In genomic region chr7:158856883-158857668, GRCh38 we compare ENCODE assay signal across 7 cellular contexts. TPM values are rescaled to one million over a fixed set of nuclear protein-coding genes. Genes with fewer than 3 reads are reported as not detected.
DNase-seq lines count a peak whose midpoint lies in the region; ATAC-seq lines count a peak whose summit lies in the region.

No MANE protein-coding gene starts in this region.

- H3K4me1 ChIP-seq in iPS DF 6.9 (ENCODE audit: control insufficient read depth, insufficient read depth, low read length) (peaks cover 3% of the 10 kb centered on the region; the same call in 1 of the 2 replicates), subcutaneous abdominal adipose tissue (ENCODE audit: control insufficient read depth in 5 of 5, insufficient read depth in 5 of 5, low read length in 5 of 5) (peaks cover 0 to 47% (median 39%) of the 10 kb centered on the region in 5 donors)

- H3K27ac Mint-ChIP-seq in activated CD4-positive, alpha-beta memory T cell treated with anti-CD3 and anti-CD28 coated beads, Interleukin-2, amount 10 ng/mL, durations not matched to agents 7 days and 5 days, result no peak overlapping the region

- H3K36me3 ChIP-seq in iPS DF 6.9 (ENCODE audit: control insufficient read depth, insufficient read depth, low read length), result no peaks in the 10 kb centered on the region
- peaks cover 0 to 2% (median 0%) of the 10 kb centered on the region in 5 donors for H3K36me3 ChIP-seq in subcutaneous abdominal adipose tissue (ENCODE audit: control insufficient read depth in 5 of 5, insufficient read depth in 5 of 5, low read length in 5 of 5)

- H3K4me3 ChIP-seq in iPS DF 6.9 (ENCODE audit: low read length), result peak overlapping the region; percentile 88
- H3K4me3 ChIP-seq in subcutaneous abdominal adipose tissue (ENCODE audit: low read depth in 1 of 5, low read length in 5 of 5), result peak overlapping the region; percentile 59 to 94 (median 85)

- POLR2A ChIA-PET in activated CD4-positive, alpha-beta memory T cell treated with anti-CD3 and anti-CD28 coated beads, Interleukin-2, amount 10 ng/mL, durations not matched to agents 7 days and 5 days (lab: Charles Lee), result interaction anchor here (1.0 to 1.7 kb wide), 5 partner anchors 10 to 152 kb away, joined by 3 to 11 read pairs (median 3); partner anchors contain the start of genes ESYT2 and NCAPG2

- peak overlapping the region; percentile 98 for H3K4me3 Mint-ChIP-seq in activated CD4-positive, alpha-beta memory T cell treated with anti-CD3 and anti-CD28 coated beads, Interleukin-2, amount 10 ng/mL, durations not matched to agents 7 days and 5 days

- CTCF ChIA-PET in activated CD4-positive, alpha-beta memory T cell treated with anti-CD3 and anti-CD28 coated beads, Interleukin-2, amount 10 ng/mL, durations not matched to agents 7 days and 5 days (lab: Charles Lee), result interaction anchor here (1.1 to 1.5 kb wide), 2 partner anchors 14 to 152 kb away, joined by 3 to 4 read pairs; partner anchors contain the start of gene NCAPG2

- H3K27ac ChIP-seq in iPS DF 6.9 (ENCODE audit: low read length), result no peak overlapping the region
- peak overlapping the region; percentile 32 for H3K27ac ChIP-seq in subcutaneous abdominal adipose tissue (ENCODE audit: low read depth, low read length)

- peaks cover 40% of the 10 kb centered on the region for H3K4me1 Mint-ChIP-seq in activated CD4-positive, alpha-beta memory T cell treated with anti-CD3 and anti-CD28 coated beads, Interleukin-2, amount 10 ng/mL, durations not matched to agents 7 days and 5 days

- DNase-seq in activated CD4-positive, alpha-beta memory T cell treated with anti-CD3 and anti-CD28 coated beads, Interleukin-2, amount 10 ng/mL, durations not matched to agents 7 days and 5 days, result no peak
- DNase-seq in iPS DF 6.9 (ENCODE audit: low read depth, low spot score) (no peak), NCI-H2171 (lab: John Stamatoyannopoulos, UW) (no peak)

- no peaks in the 10 kb centered on the region for H3K27me3 Mint-ChIP-seq in activated CD4-positive, alpha-beta memory T cell treated with anti-CD3 and anti-CD28 coated beads, Interleukin-2, amount 10 ng/mL, durations not matched to agents 7 days and 5 days

- peaks cover 10% of the 10 kb centered on the region for H3K36me3 Mint-ChIP-seq in activated CD4-positive, alpha-beta memory T cell treated with anti-CD3 and anti-CD28 coated beads, Interleukin-2, amount 10 ng/mL, durations not matched to agents 7 days and 5 days (ENCODE audit: low read depth)

- H3K9ac ChIP-seq in subcutaneous abdominal adipose tissue (ENCODE audit: low read length in 5 of 5), result peak overlapping the region in 4 of 5 donors; percentile 66 to 84 (median 78)

- peak; percentile 20 for ATAC-seq in GM19043 (IDR thresholded peaks at IDR 0.05; ENCODE audit: low read depth, unreplicated experiment)
- peak; percentile 26 for ATAC-seq in HG02981 (IDR thresholded peaks at IDR 0.05; ENCODE audit: unreplicated experiment)
- no peak for ATAC-seq in GM19324 (IDR thresholded peaks at IDR 0.05; ENCODE audit: low FRiP score, unreplicated experiment)

- H3K27me3 ChIP-seq in iPS DF 6.9 (ENCODE audit: control insufficient read depth, insufficient read depth, low read length), result no peaks in the 10 kb centered on the region
- no peaks in the 10 kb centered on the region for H3K27me3 ChIP-seq in subcutaneous abdominal adipose tissue (ENCODE audit: control insufficient read depth in 5 of 5, insufficient read depth in 4 of 5, low read length in 5 of 5)

- H3K9me3 ChIP-seq in iPS DF 6.9 (ENCODE audit: control insufficient read depth, insufficient read depth, low read length) (no peaks in the 10 kb centered on the region), subcutaneous abdominal adipose tissue (ENCODE audit: control insufficient read depth in 5 of 5, low read length in 5 of 5) (no peaks in the 10 kb centered on the region)

- WGBS in iPS DF 6.9 (ENCODE audit: insufficient coverage, insufficient read length), result no CpG with 5 or more reads among the region's 31 CpGs

- H3K9me3 Mint-ChIP-seq in activated CD4-positive, alpha-beta memory T cell treated with anti-CD3 and anti-CD28 coated beads, Interleukin-2, amount 10 ng/mL, durations not matched to agents 7 days and 5 days, result no peaks in the 10 kb centered on the region

RNA-seq across cellular contexts. Expression of gene DYNC2I1, which starts 0.7 kb away (rescaled TPM):
- 10 to 100 TPM; 12.2 to 16.1 TPM for total RNA-seq in activated CD4-positive, alpha-beta memory T cell treated with anti-CD3 and anti-CD28 coated beads, Interleukin-2, amount 10 ng/mL, durations not matched to agents 7 days and 5 days

RNA-seq across cellular contexts. Expression of gene ESYT2, which starts 27.8 kb away (rescaled TPM):
- total RNA-seq in activated CD4-positive, alpha-beta memory T cell treated with anti-CD3 and anti-CD28 coated beads, Interleukin-2, amount 10 ng/mL, durations not matched to agents 7 days and 5 days, result 100 to 1,000 TPM; 128 to 133 TPM
